Comparison of ENCODE assay signal across 8 cellular contexts in the genomic region with DNA sequence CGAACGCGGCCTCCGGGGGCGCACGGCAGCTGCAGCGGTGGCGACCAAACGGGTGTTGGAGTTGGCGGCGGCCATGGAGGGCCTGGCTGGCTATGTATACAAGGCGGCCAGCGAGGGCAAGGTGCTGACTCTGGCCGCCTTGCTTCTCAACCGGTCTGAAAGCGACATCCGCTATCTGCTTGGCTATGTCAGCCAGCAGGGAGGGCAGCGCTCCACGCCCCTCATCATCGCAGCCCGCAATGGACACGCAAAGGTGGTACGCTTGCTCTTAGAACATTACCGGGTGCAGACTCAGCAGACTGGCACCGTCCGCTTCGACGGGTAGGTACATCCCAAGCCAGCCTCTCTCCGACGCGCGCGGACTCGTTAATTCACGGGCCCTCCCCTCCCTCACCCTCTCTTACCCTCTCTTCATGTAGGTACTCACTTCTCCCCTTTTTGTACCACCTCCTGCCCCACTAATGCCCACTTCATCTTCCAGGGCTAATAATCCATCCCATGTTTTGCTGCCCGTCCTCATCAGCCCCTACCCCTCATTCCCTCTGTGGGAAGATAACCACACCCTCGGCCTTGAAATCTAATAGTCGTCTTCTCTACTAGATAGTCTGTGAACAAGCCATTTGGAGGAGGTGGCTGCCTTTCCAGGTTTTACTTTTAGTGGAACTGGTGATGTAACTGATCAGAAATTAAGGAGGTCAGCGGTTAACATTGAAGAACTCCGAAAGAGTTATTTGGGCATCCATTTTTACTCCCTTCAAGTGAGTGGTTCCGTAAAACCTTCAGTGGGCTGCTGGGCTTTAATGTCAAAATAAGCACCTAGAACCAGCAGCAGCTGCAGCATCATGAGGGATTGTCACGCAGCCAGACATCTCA. TPM values are rescaled to one million over a fixed set of nuclear protein-coding genes. Genes with fewer than 3 reads are reported as not detected.
DNase-seq lines count a peak whose midpoint lies in the region; ATAC-seq and TF ChIP-seq lines count a peak whose summit lies in the region.

No MANE protein-coding gene starts in this region.

- ATAC-seq in GM19467 (IDR thresholded peaks at IDR 0.05; ENCODE audit: unreplicated experiment): peak; percentile 53
- ATAC-seq in activated T-cell treated with anti-CD3 and anti-CD28 coated beads, Interleukin-2, amount 50 U/mL, for 72 hours (replicated peaks in 1 of 2): no peak
- ATAC-seq in gastroesophageal sphincter: no peak
- ATAC-seq in psoas muscle: peak in 3 of 4 donors; percentile 2 to 62 (median 4)
- no peak for ATAC-seq in HG03097 (IDR thresholded peaks at IDR 0.05; ENCODE audit: low FRiP score, unreplicated experiment)

- H3K36me3 ChIP-seq in gastroesophageal sphincter (no peaks in the 10 kb centered on the region), psoas muscle (ENCODE audit: insufficient read depth in 1 of 2, low read depth in 1 of 2) (peaks cover 5 to 10% of the 10 kb centered on the region in 2 donors)

- H3K27ac ChIP-seq in gastroesophageal sphincter (peak overlapping the region; percentile 94 to 99 (median 98)), psoas muscle (peak overlapping the region; percentile 97)

- DNase-seq in CD1c-positive myeloid dendritic cell (ENCODE audit: extremely low spot score): peak; percentile 55
- DNase-seq in NCI-H128 (lab: John Stamatoyannopoulos, UW; ENCODE audit: unreplicated experiment): peak; percentile 9
- peak in 1 of 2 donors; percentile 14 for DNase-seq in activated T-cell treated with anti-CD3 and anti-CD28 coated beads, Interleukin-2, amount 50 U/mL, for 72 hours
- DNase-seq in psoas muscle: no peak
- DNase-seq in activated effector memory CD4-positive, alpha-beta T cell treated with Interleukin-2 at 50 U/mL for 16 hours: no peak

- peak overlapping the region; percentile 94 to 100 for H3K4me3 Mint-ChIP-seq in activated T-cell treated with anti-CD3 and anti-CD28 coated beads, Interleukin-2, amount 50 U/mL, for 72 hours

- no peaks in the 10 kb centered on the region for H3K27me3 Mint-ChIP-seq in activated T-cell treated with anti-CD3 and anti-CD28 coated beads, Interleukin-2, amount 50 U/mL, for 72 hours (ENCODE audit: low read depth)

- H3K4me3 ChIP-seq in gastroesophageal sphincter: peak overlapping the region; percentile 58 to 82
- H3K4me3 ChIP-seq in psoas muscle: peak overlapping the region; percentile 85

- intact Hi-C loops in psoas muscle (cut with DNase I): loop anchor here in 1 of 2 donors (10.0 kb wide), 1 partner anchor 1204 kb away; no protein-coding TSS in a partner anchor

- H3K27me3 ChIP-seq in gastroesophageal sphincter: no peaks in the 10 kb centered on the region
- no peaks in the 10 kb centered on the region for H3K27me3 ChIP-seq in psoas muscle (ENCODE audit: insufficient read depth in 3 of 3, low read length in 2 of 3)

- no peaks in the 10 kb centered on the region for H3K9me3 ChIP-seq in gastroesophageal sphincter
- no peaks in the 10 kb centered on the region for H3K9me3 ChIP-seq in psoas muscle

- 0 to 18% methylated on average over 3 to 27 of the region's 42 CpGs for WGBS in gastroesophageal sphincter (ENCODE audit: low coverage in 1 of 2), 2 donors
- WGBS in psoas muscle, 3 donors: 0 to 1% (median 1%) methylated on average over 39 to 42 of the region's 42 CpGs

- TF ChIP-seq CTCF in gastroesophageal sphincter (IDR thresholded peaks at IDR 0.05): peak in 1 of 4 experiments; percentile 32
- no peak for TF ChIP-seq CTCF in psoas muscle (IDR thresholded peaks at IDR 0.05)

- H3K36me3 Mint-ChIP-seq in activated T-cell treated with anti-CD3 and anti-CD28 coated beads, Interleukin-2, amount 50 U/mL, for 72 hours (ENCODE audit: insufficient read depth in 2 of 2): peaks cover 6 to 16% of the 10 kb centered on the region in 2 donors

- peaks cover 53% of the 10 kb centered on the region for H3K4me1 Mint-ChIP-seq in activated T-cell treated with anti-CD3 and anti-CD28 coated beads, Interleukin-2, amount 50 U/mL, for 72 hours (ENCODE audit: low read depth)

- TF ChIP-seq POLR2A in gastroesophageal sphincter (IDR thresholded peaks at IDR 0.05): no peak

- peak overlapping the region; percentile 52 for H3K27ac Mint-ChIP-seq in activated T-cell treated with anti-CD3 and anti-CD28 coated beads, Interleukin-2, amount 50 U/mL, for 72 hours

- TF ChIP-seq EP300 in gastroesophageal sphincter (IDR thresholded peaks at IDR 0.05): no peak

- H3K4me1 ChIP-seq in gastroesophageal sphincter: peaks cover 0 to 69% (median 16%) of the 10 kb centered on the region in 3 donors
- H3K4me1 ChIP-seq in psoas muscle: peaks cover 62% of the 10 kb centered on the region

- no peaks in the 10 kb centered on the region for H3K9me3 Mint-ChIP-seq in activated T-cell treated with anti-CD3 and anti-CD28 coated beads, Interleukin-2, amount 50 U/mL, for 72 hours

RNA-seq across cellular contexts. Expression of a gene that starts 1.0 kb away (rescaled TPM):
- total RNA-seq in activated T-cell treated with anti-CD3 and anti-CD28 coated beads, Interleukin-2, amount 50 U/mL, for 72 hours: 10 to 100 TPM; 51.3 to 54.6 TPM
- total RNA-seq in gastroesophageal sphincter (10 to 100 TPM; 64.8 to 71.7 (median 67.5) TPM), psoas muscle (100 to 1,000 TPM in 2 of 4 donors, 10 to 100 TPM in 2; 69.3 to 188 (median 111) TPM)
- polyA plus RNA-seq in psoas muscle: 10 to 100 TPM; 23.5 to 68.0 (median 48.1) TPM

RNA-seq across cellular contexts. Expression of a gene that starts 49.1 kb away (rescaled TPM):
- 10 to 100 TPM; 31.6 to 40.7 TPM for total RNA-seq in activated T-cell treated with anti-CD3 and anti-CD28 coated beads, Interleukin-2, amount 50 U/mL, for 72 hours
- total RNA-seq in gastroesophageal sphincter: 10 to 100 TPM in 3 of 4 donors, 1 to 10 TPM in 1; 6.1 to 14.9 (median 13.3) TPM
- 10 to 100 TPM in 3 of 4 donors, 1 to 10 TPM in 1; 8.3 to 14.7 (median 13.2) TPM for total RNA-seq in psoas muscle
- polyA plus RNA-seq in psoas muscle: 10 to 100 TPM; 11.4 to 22.2 (median 13.1) TPM

Comparison
In these comparisons a context has a peak if more than half of its experiments do, and no peak if none do; other contexts are left out.
1. DNase-seq: peak in CD1c-positive myeloid dendritic cell (single experiment) and NCI-H128 (single experiment); none in psoas muscle (0 of 2) and activated effector memory CD4-positive, alpha-beta T cell treated with Interleukin-2 at 50 U/mL for 16 hours (single experiment).
2. ATAC-seq: peak in GM19467 (single experiment) and psoas muscle (3 of 4); none in activated T-cell treated with anti-CD3 and anti-CD28 coated beads, Interleukin-2, amount 50 U/mL, for 72 hours (0 of 2), gastroesophageal sphincter (single experiment) and HG03097 (single experiment).